In genomic region chr20:37907677-37908397, GRCh38 we compare ENCODE assay signal across 9 cellular contexts. TPM values are rescaled to one million over a fixed set of nuclear protein-coding genes. Genes with fewer than 3 reads are reported as not detected.
DNase-seq lines count a peak whose midpoint lies in the region; ATAC-seq, FAIRE-seq and TF ChIP-seq lines count a peak whose summit lies in the region.
"Had no signal": no experiment of that assay in that cellular context is flagged by ENCODE, and none has a peak within 500 bp of the region (broad histone marks: within the 10 kb centered on the region; RNA-seq: fewer than 3 reads in every experiment).

No MANE protein-coding gene starts in this region.

- no peak overlapping the region for H3K27ac ChIP-seq in kidney (ENCODE audit: low read depth in 2 of 2, low read length in 2 of 2)

- DNase-seq in DMS 273 (lab: John Stamatoyannopoulos, UW; ENCODE audit: unreplicated experiment), result peak; percentile 84
- DNase-seq in NCI-H128 (lab: John Stamatoyannopoulos, UW; ENCODE audit: unreplicated experiment), result peak; percentile 34
- DNase-seq in astrocyte of the cerebellum (ENCODE audit: low read depth), result peak; percentile 94
- DNase-seq in mesothelial cell of epicardium (ENCODE audit: low spot score in 2 of 2, unreplicated experiment in 2 of 2), result peak in 1 of 2 experiments; percentile 74
- DNase-seq in activated CD8-positive, alpha-beta memory T cell treated with anti-CD3 and anti-CD28 coated beads, Interleukin-2, amount 10 ng/mL, durations not matched to agents 7 days and 5 days, result no peak
- DNase-seq in kidney, result no peak
- no peak for DNase-seq in activated CD4-positive, alpha-beta T cell treated with anti-CD3 and anti-CD28 coated beads, Interleukin-2, amount 10 ng/mL, durations not matched to agents 7 days and 5 days
- no peak for DNase-seq in activated CD4-positive, CD25-positive, alpha-beta regulatory T cell treated with anti-CD3 and anti-CD28 coated beads, Interleukin-2, amount 50 U/mL, for 72 hours

- no peaks in the 10 kb centered on the region for H3K9me3 ChIP-seq in kidney (ENCODE audit: control insufficient read depth in 1 of 2, low read length in 2 of 2)

- H3K36me3 ChIP-seq in kidney (ENCODE audit: control insufficient read depth in 1 of 2, insufficient read depth in 2 of 2, low read length in 2 of 2), result no peaks in the 10 kb centered on the region

- no peak overlapping the region for H3K9ac ChIP-seq in kidney (ENCODE audit: low read length in 2 of 2)

- no peak for FAIRE-seq in kidney (lab: Jason Lieb, UNC)

- no peaks in the 10 kb centered on the region for H3K36me3 Mint-ChIP-seq in mesothelial cell of epicardium
- H3K36me3 Mint-ChIP-seq in activated CD8-positive, alpha-beta memory T cell treated with anti-CD3 and anti-CD28 coated beads, Interleukin-2, amount 10 ng/mL, durations not matched to agents 7 days and 5 days, result no peaks in the 10 kb centered on the region
- no peaks in the 10 kb centered on the region for H3K36me3 Mint-ChIP-seq in activated CD4-positive, alpha-beta T cell treated with anti-CD3 and anti-CD28 coated beads, Interleukin-2, amount 10 ng/mL, durations not matched to agents 7 days and 5 days (ENCODE audit: low read depth)

- CTCF ChIA-PET in activated CD8-positive, alpha-beta memory T cell treated with anti-CD3 and anti-CD28 coated beads, Interleukin-2, amount 10 ng/mL, durations not matched to agents 7 days and 5 days (lab: Charles Lee), result interaction anchor here (1.0 kb wide), 1 partner anchor 11 kb away, joined by 5 read pairs; no protein-coding TSS in a partner anchor
- CTCF ChIA-PET in activated CD4-positive, alpha-beta T cell treated with anti-CD3 and anti-CD28 coated beads, Interleukin-2, amount 10 ng/mL, durations not matched to agents 7 days and 5 days (lab: Charles Lee), result no interaction called here

- no peaks in the 10 kb centered on the region for H3K4me1 ChIP-seq in kidney (ENCODE audit: control insufficient read depth in 1 of 2, insufficient read depth in 1 of 2, low read depth in 1 of 2, low read length in 2 of 2)

- H3K4me3 Mint-ChIP-seq in mesothelial cell of epicardium, result no peak overlapping the region
- H3K4me3 Mint-ChIP-seq in activated CD8-positive, alpha-beta memory T cell treated with anti-CD3 and anti-CD28 coated beads, Interleukin-2, amount 10 ng/mL, durations not matched to agents 7 days and 5 days, result no peak overlapping the region
- H3K4me3 Mint-ChIP-seq in activated CD4-positive, alpha-beta T cell treated with anti-CD3 and anti-CD28 coated beads, Interleukin-2, amount 10 ng/mL, durations not matched to agents 7 days and 5 days, result no peak overlapping the region
- H3K4me3 Mint-ChIP-seq: activated T-helper 17 cell treated with anti-CD3 and anti-CD28 coated beads, Interleukin-2, amount 50 U/mL, for 72 hours had no signal

- ATAC-seq in activated CD8-positive, alpha-beta memory T cell treated with anti-CD3 and anti-CD28 coated beads, Interleukin-2, amount 10 ng/mL, durations not matched to agents 7 days and 5 days, result no peak
- ATAC-seq: activated T-helper 17 cell treated with anti-CD3 and anti-CD28 coated beads, Interleukin-2, amount 50 U/mL, for 72 hours had no signal

- TF ChIP-seq CTCF in astrocyte of the cerebellum (IDR thresholded peaks at IDR 0.05; ENCODE audit: low read depth, low read length, missing control alignments), result no peak
- no peak for TF ChIP-seq CTCF in mesothelial cell of epicardium (IDR thresholded peaks at IDR 0.05; ENCODE audit: unreplicated experiment)
- TF ChIP-seq CTCF in kidney (IDR thresholded peaks at IDR 0.05; ENCODE audit: borderline replicate concordance, extremely low read depth, insufficient read depth), result no peak

- in situ Hi-C loops in astrocyte of the cerebellum (cut with HindIII; ENCODE audit: low sequenced_read_pairs), result no loop called here

- intact Hi-C loops in kidney (cut with DNase I), result no loop called here

- POLR2A ChIA-PET in activated CD4-positive, alpha-beta T cell treated with anti-CD3 and anti-CD28 coated beads, Interleukin-2, amount 10 ng/mL, durations not matched to agents 7 days and 5 days (lab: Charles Lee), result no interaction called here

- H3K9me3 Mint-ChIP-seq in mesothelial cell of epicardium, result no peaks in the 10 kb centered on the region
- H3K9me3 Mint-ChIP-seq in activated CD8-positive, alpha-beta memory T cell treated with anti-CD3 and anti-CD28 coated beads, Interleukin-2, amount 10 ng/mL, durations not matched to agents 7 days and 5 days (ENCODE audit: low read depth), result no peaks in the 10 kb centered on the region
- H3K9me3 Mint-ChIP-seq in activated CD4-positive, alpha-beta T cell treated with anti-CD3 and anti-CD28 coated beads, Interleukin-2, amount 10 ng/mL, durations not matched to agents 7 days and 5 days, result no peaks in the 10 kb centered on the region
- H3K9me3 Mint-ChIP-seq: activated T-helper 17 cell treated with anti-CD3 and anti-CD28 coated beads, Interleukin-2, amount 50 U/mL, for 72 hours had no signal

- H3K27me3 Mint-ChIP-seq in mesothelial cell of epicardium (ENCODE audit: low read depth), result peaks cover 43% of the 10 kb centered on the region
- H3K27me3 Mint-ChIP-seq in activated CD8-positive, alpha-beta memory T cell treated with anti-CD3 and anti-CD28 coated beads, Interleukin-2, amount 10 ng/mL, durations not matched to agents 7 days and 5 days, result peaks cover 55% of the 10 kb centered on the region
- peaks cover 26% of the 10 kb centered on the region for H3K27me3 Mint-ChIP-seq in activated CD4-positive, alpha-beta T cell treated with anti-CD3 and anti-CD28 coated beads, Interleukin-2, amount 10 ng/mL, durations not matched to agents 7 days and 5 days

- peak overlapping the region; percentile 64 for H3K27ac Mint-ChIP-seq in mesothelial cell of epicardium
- H3K27ac Mint-ChIP-seq in activated CD8-positive, alpha-beta memory T cell treated with anti-CD3 and anti-CD28 coated beads, Interleukin-2, amount 10 ng/mL, durations not matched to agents 7 days and 5 days, result no peak overlapping the region
- H3K27ac Mint-ChIP-seq in activated CD4-positive, alpha-beta T cell treated with anti-CD3 and anti-CD28 coated beads, Interleukin-2, amount 10 ng/mL, durations not matched to agents 7 days and 5 days, result no peak overlapping the region
- H3K27ac Mint-ChIP-seq: activated T-helper 17 cell treated with anti-CD3 and anti-CD28 coated beads, Interleukin-2, amount 50 U/mL, for 72 hours had no signal

- H3K4me1 Mint-ChIP-seq in mesothelial cell of epicardium, result peaks cover 62% of the 10 kb centered on the region
- peaks cover 4% of the 10 kb centered on the region for H3K4me1 Mint-ChIP-seq in activated CD8-positive, alpha-beta memory T cell treated with anti-CD3 and anti-CD28 coated beads, Interleukin-2, amount 10 ng/mL, durations not matched to agents 7 days and 5 days
- H3K4me1 Mint-ChIP-seq in activated CD4-positive, alpha-beta T cell treated with anti-CD3 and anti-CD28 coated beads, Interleukin-2, amount 10 ng/mL, durations not matched to agents 7 days and 5 days, result peaks cover 5% of the 10 kb centered on the region

- no peak overlapping the region for H3K4me3 ChIP-seq in astrocyte of the cerebellum (ENCODE audit: low read depth, low read length)
- no peak overlapping the region for H3K4me3 ChIP-seq in kidney (ENCODE audit: low read length in 2 of 2)

RNA-seq across cellular contexts. Expression of gene VSTM2L, which starts 4.9 kb away (rescaled TPM):
- total RNA-seq in mesothelial cell of epicardium, result 30.9 to 35.9 TPM (median 31.9 TPM) in 3 replicates
- total RNA-seq in activated CD8-positive, alpha-beta memory T cell treated with anti-CD3 and anti-CD28 coated beads, Interleukin-2, amount 10 ng/mL, durations not matched to agents 7 days and 5 days, result under 1 TPM in 1 of 2 experiments, not detected in 1; 0.35 TPM
- 4.1 TPM for total RNA-seq in kidney
- 2.8 TPM for polyA plus RNA-seq in kidney (ENCODE audit: insufficient read depth, low read depth, low replicate concordance)
- not detected for total RNA-seq in activated CD4-positive, alpha-beta T cell treated with anti-CD3 and anti-CD28 coated beads, Interleukin-2, amount 10 ng/mL, durations not matched to agents 7 days and 5 days
- total RNA-seq: activated T-helper 17 cell treated with anti-CD3 and anti-CD28 coated beads, Interleukin-2, amount 50 U/mL, for 72 hours had no signal

Comparison
In these comparisons a context has a peak if more than half of its experiments do, and no peak if none do; other contexts are left out.
1. DNase-seq: peak in DMS 273 (single experiment), NCI-H128 (single experiment) and astrocyte of the cerebellum (single experiment); none in activated CD8-positive, alpha-beta memory T cell treated with anti-CD3 and anti-CD28 coated beads, Interleukin-2, amount 10 ng/mL, durations not matched to agents 7 days and 5 days (single experiment), kidney (single experiment), activated CD4-positive, alpha-beta T cell treated with anti-CD3 and anti-CD28 coated beads, Interleukin-2, amount 10 ng/mL, durations not matched to agents 7 days and 5 days (single experiment) and activated CD4-positive, CD25-positive, alpha-beta regulatory T cell treated with anti-CD3 and anti-CD28 coated beads, Interleukin-2, amount 50 U/mL, for 72 hours (single experiment).